Comparison of ENCODE assay signal across 25 cellular contexts in genomic region chr16:66204761-66205160, GRCh38.
DNase-seq lines count a peak whose midpoint lies in the region; ATAC-seq and TF ChIP-seq lines count a peak whose summit lies in the region.
"Had no signal": no experiment of that assay in that cellular context is flagged by ENCODE, and none has a peak within 500 bp of the region (broad histone marks: within the 10 kb centered on the region; RNA-seq: fewer than 3 reads in every experiment).

No MANE protein-coding gene starts in this region.

- H3K36me3 Mint-ChIP-seq in H9 (ENCODE audit: insufficient read depth in 1 of 3, low read depth in 3 of 3), result no peaks in the 10 kb centered on the region
- H3K36me3 Mint-ChIP-seq: CD8-positive, alpha-beta memory T cell; natural killer cell had no signal

- ATAC-seq in HG02870 (IDR thresholded peaks at IDR 0.05; ENCODE audit: unreplicated experiment), result no peak
- ATAC-seq: activated CD8-positive, alpha-beta T cell treated with anti-CD3 and anti-CD28 coated beads for 36 hours; body of pancreas; gastrocnemius medialis; natural killer cell had no signal

- H4K8ac ChIP-seq in H9 (replicated peaks; ENCODE audit: insufficient read length, low read depth, low read length), result no peak overlapping the region
- H4K8ac ChIP-seq in trophoblast cell (ENCODE audit: low read depth, low read length), result no peak overlapping the region

- H2AK5ac ChIP-seq in H9 (ENCODE audit: insufficient read length, low read length) (no peak overlapping the region), trophoblast cell (ENCODE audit: low read length) (no peak overlapping the region)

- H2BK120ac ChIP-seq in H9 (ENCODE audit: low read depth, low read length, poor library complexity, severe bottlenecking), result no peak overlapping the region
- no peak overlapping the region for H2BK120ac ChIP-seq in trophoblast cell (ENCODE audit: insufficient read depth, low read length, poor library complexity)

- no peak overlapping the region for H3K27ac Mint-ChIP-seq in H9
- H3K27ac Mint-ChIP-seq: activated CD8-positive, alpha-beta T cell treated with anti-CD3 and anti-CD28 coated beads for 36 hours; activated naive CD4-positive, alpha-beta T cell treated with anti-CD3 and anti-CD28 coated beads for 36 hours; activated T-cell treated with anti-CD3 and anti-CD28 coated beads, Interleukin-2, amount 50 U/mL, for 24 hours; CD8-positive, alpha-beta memory T cell; natural killer cell had no signal

- H2BK15ac ChIP-seq in H9 (ENCODE audit: low read depth, low read length), result no peak overlapping the region

- H3K27ac ChIP-seq in H9 (ENCODE audit: insufficient read length, low read depth, low read length) (no peak overlapping the region), trophoblast cell (ENCODE audit: low read depth, low read length) (no peak overlapping the region)
- H3K27ac ChIP-seq: body of pancreas had no signal

- H3K56ac ChIP-seq in H9 (ENCODE audit: insufficient read length, low read depth, low read length), result no peak overlapping the region

- H3K23ac ChIP-seq in H9 (ENCODE audit: insufficient read length, low read depth, low read length) (no peak overlapping the region), trophoblast cell (ENCODE audit: low read length) (no peak overlapping the region)

- H4K91ac ChIP-seq in H9 (ENCODE audit: insufficient read length, low read depth, low read length) (no peak overlapping the region), trophoblast cell (ENCODE audit: low read depth, low read length) (no peak overlapping the region)

- H3K23me2 ChIP-seq in H9 (ENCODE audit: insufficient read length, low read depth, low read length, poor library complexity, severe bottlenecking), result no peaks in the 10 kb centered on the region

- H2BK5ac ChIP-seq in H9 (ENCODE audit: insufficient read length, low read length) (no peak overlapping the region), trophoblast cell (ENCODE audit: low read depth, low read length, poor library complexity) (no peak overlapping the region)

- H3K36me3 ChIP-seq in trophoblast cell (ENCODE audit: control insufficient read depth in 1 of 2, insufficient read depth in 2 of 2, low read length in 2 of 2), result no peaks in the 10 kb centered on the region
- H3K36me3 ChIP-seq: gastrocnemius medialis had no signal

- H3K9me3 Mint-ChIP-seq in H9, result peaks cover 0 to 2% of the 10 kb centered on the region in 2 experiments; a peak in 2 of 5 replicates
- H3K9me3 Mint-ChIP-seq: activated CD8-positive, alpha-beta T cell treated with anti-CD3 and anti-CD28 coated beads for 36 hours; activated naive CD4-positive, alpha-beta T cell treated with anti-CD3 and anti-CD28 coated beads for 36 hours; activated T-cell treated with anti-CD3 and anti-CD28 coated beads, Interleukin-2, amount 50 U/mL, for 24 hours; natural killer cell had no signal

- no peak overlapping the region for H2AFZ ChIP-seq in H9 (ENCODE audit: low read length)
- no peak overlapping the region for H2AFZ ChIP-seq in trophoblast cell (ENCODE audit: insufficient read depth, low read length, poor library complexity)

- TF ChIP-seq CTCF in H9 (conservative IDR thresholded peaks at IDR 0.05), result no peak

- no peak overlapping the region for H3T11ph ChIP-seq in H9 (ENCODE audit: low read length)

- H3K4me2 ChIP-seq in H9 (ENCODE audit: insufficient read depth, insufficient read length, low read length) (no peak overlapping the region), trophoblast cell (ENCODE audit: low read length) (no peak overlapping the region)

- no peak overlapping the region for H3K9ac ChIP-seq in H9 (ENCODE audit: extremely low read depth, insufficient read length, low read length)
- H3K9ac ChIP-seq in trophoblast cell (ENCODE audit: low read length), result no peak overlapping the region

- no peaks in the 10 kb centered on the region; the same call in 1 of the 2 replicates for H3K4me1 ChIP-seq in H9 (ENCODE audit: insufficient read depth, low read length)
- H3K4me1 ChIP-seq in trophoblast cell (ENCODE audit: control insufficient read depth in 1 of 2, insufficient read depth in 2 of 2, low read length in 2 of 2), result no peaks in the 10 kb centered on the region
- H3K4me1 ChIP-seq: body of pancreas, gastrocnemius medialis had no signal

- no peaks in the 10 kb centered on the region for H3K9me3 ChIP-seq in H9 (ENCODE audit: control insufficient read depth, low read depth, low read length)
- no peaks in the 10 kb centered on the region for H3K9me3 ChIP-seq in trophoblast cell (ENCODE audit: insufficient read depth, low read depth, low read length)
- H3K9me3 ChIP-seq: body of pancreas, gastrocnemius medialis had no signal

- H3K4me3 Mint-ChIP-seq in H9, result no peak overlapping the region
- H3K4me3 Mint-ChIP-seq: activated CD8-positive, alpha-beta T cell treated with anti-CD3 and anti-CD28 coated beads for 36 hours; activated naive CD4-positive, alpha-beta T cell treated with anti-CD3 and anti-CD28 coated beads for 36 hours; activated T-cell treated with anti-CD3 and anti-CD28 coated beads, Interleukin-2, amount 50 U/mL, for 24 hours; CD8-positive, alpha-beta memory T cell; natural killer cell had no signal

- H3K27me3 ChIP-seq in H9 (ENCODE audit: insufficient read depth, low read length) (no peaks in the 10 kb centered on the region), trophoblast cell (ENCODE audit: insufficient read depth, low read length) (no peaks in the 10 kb centered on the region)
- H3K27me3 ChIP-seq: body of pancreas, gastrocnemius medialis had no signal

- no peak overlapping the region for H2BK20ac ChIP-seq in H9 (ENCODE audit: low read depth, low read length, poor library complexity, severe bottlenecking)

- H4K12ac ChIP-seq in trophoblast cell (ENCODE audit: low read depth, low read length), result no peak overlapping the region

- H3K4ac ChIP-seq in H9 (ENCODE audit: low read depth, low read length) (no peak overlapping the region), trophoblast cell (ENCODE audit: low read depth, low read length) (no peak overlapping the region)

- H3K4me3 ChIP-seq in trophoblast cell (ENCODE audit: low read depth, low read length), result no peak overlapping the region
- H3K4me3 ChIP-seq: body of pancreas, coronary artery, gastrocnemius medialis, skin epidermis had no signal

- H3K27me3 Mint-ChIP-seq in H9 (ENCODE audit: low read depth), result peaks cover 1% of the 10 kb centered on the region; the same call in 1 of the 2 replicates
- H3K27me3 Mint-ChIP-seq: activated CD8-positive, alpha-beta T cell treated with anti-CD3 and anti-CD28 coated beads for 36 hours had no signal

- H4K20me1 ChIP-seq in H9 (ENCODE audit: control insufficient read depth, insufficient read depth, insufficient read length), result no peaks in the 10 kb centered on the region

- DNase-seq in NCI-H748 (lab: John Stamatoyannopoulos, UW; ENCODE audit: unreplicated experiment) (peak; percentile 14), NCI-H748 treated with DMSO at 0.1 percent for 48 hours (lab: John Stamatoyannopoulos, UW) (no peak), RPMI7951 (ENCODE audit: low read depth) (peak; percentile 51), fibroblast of peridontal ligament (ENCODE audit: extremely low read depth) (peak; percentile 84), stromal cell of bone marrow (ENCODE audit: low read depth) (peak; percentile 85), H9 (no peak), trophoblast cell (no peak)
- DNase-seq: activated CD4-positive, CD25-positive, alpha-beta regulatory T cell; activated CD8-positive, alpha-beta T cell treated with anti-CD3 and anti-CD28 coated beads for 36 hours; activated naive CD4-positive, alpha-beta T cell treated with anti-CD3 and anti-CD28 coated beads for 36 hours; activated T-cell treated with anti-CD3 and anti-CD28 coated beads, Interleukin-2, amount 50 U/mL, for 24 hours; body of pancreas; CD8-positive, alpha-beta memory T cell; DND-41; gastrocnemius medialis; mesendoderm; natural killer cell; NCI-H1436; NCI-H2171; posterior cingulate gyrus; stimulated activated CD4-positive, alpha-beta T cell treated with anti-CD3 and anti-CD28 coated beads, Interleukin-4, amount 100 ng/mL, for 1 hour; T1000 had no signal

- no peaks in the 10 kb centered on the region for H3K79me1 ChIP-seq in H9 (ENCODE audit: insufficient read depth, low read depth, low read length, poor library complexity, severe bottlenecking)
- H3K79me1 ChIP-seq in trophoblast cell (ENCODE audit: low read length), result no peaks in the 10 kb centered on the region

- no peak overlapping the region for H4K5ac ChIP-seq in H9 (ENCODE audit: insufficient read length, low read depth, low read length)

- no peak overlapping the region for H2BK12ac ChIP-seq in H9 (ENCODE audit: insufficient read length, low read depth, low read length)
- H2BK12ac ChIP-seq in trophoblast cell (ENCODE audit: low read length), result no peak overlapping the region

- no peak overlapping the region for H3K18ac ChIP-seq in H9 (ENCODE audit: insufficient read length, low read depth, low read length)
- H3K18ac ChIP-seq in trophoblast cell (ENCODE audit: low read length), result no peak overlapping the region

- H3K79me2 ChIP-seq in H9 (ENCODE audit: insufficient read depth, low read length) (no peaks in the 10 kb centered on the region), trophoblast cell (ENCODE audit: control insufficient read depth, insufficient read depth, low read length, poor library complexity) (no peaks in the 10 kb centered on the region)

- no peak overlapping the region for H3K14ac ChIP-seq in H9 (ENCODE audit: insufficient read depth, low read length)
- H3K14ac ChIP-seq in trophoblast cell (ENCODE audit: low read length), result no peak overlapping the region

- WGBS in H9 (ENCODE audit: extremely low coverage, insufficient read length, low lambda C conversion rate), result no CpG with 5 or more reads among the region's 3 CpGs
- WGBS in trophoblast cell (ENCODE audit: extremely low coverage, insufficient coverage, insufficient read length), result no CpG with 5 or more reads among the region's 3 CpGs

- peaks cover 14 to 16% of the 10 kb centered on the region in 2 experiments for H3K4me1 Mint-ChIP-seq in H9
- H3K4me1 Mint-ChIP-seq: CD8-positive, alpha-beta memory T cell had no signal

Comparison
In these comparisons a context has a peak if more than half of its experiments do, and no peak if none do; other contexts are left out.
1. DNase-seq: peak in NCI-H748 (single experiment), RPMI7951 (single experiment), fibroblast of peridontal ligament (single experiment) and stromal cell of bone marrow (single experiment); none in NCI-H748 treated with DMSO at 0.1 percent for 48 hours (single experiment), H9 (single experiment) and trophoblast cell (0 of 2).